1 cellular context compared by ENCODE assay signal in the genomic region with DNA sequence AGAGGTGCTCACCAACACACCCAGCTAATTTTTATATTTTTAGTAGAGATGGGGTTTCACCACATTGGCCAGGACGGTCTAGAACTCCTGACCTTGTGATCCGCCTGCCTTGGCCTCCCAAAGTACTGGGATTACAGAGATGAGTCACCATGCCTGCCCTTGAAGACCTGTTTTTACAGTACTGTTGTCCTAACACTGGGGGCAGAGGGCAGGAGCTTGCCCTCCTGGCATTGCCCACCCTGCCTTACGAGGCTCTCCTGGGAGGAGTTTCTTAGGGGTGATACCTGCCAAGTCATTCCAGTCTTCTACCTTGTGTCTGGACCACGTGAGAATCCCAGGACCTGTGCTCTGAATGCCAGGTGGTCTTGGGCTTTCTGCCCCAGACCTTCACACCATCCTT.
TF ChIP-seq lines count a peak whose summit lies in the region.

No MANE protein-coding gene starts in this region.

TF ChIP-seq in K562, 482 proteins besides CTCF, POLR2A, EP300 and RAD21:
- TF ChIP-seq RBM17 (IDR thresholded peaks at IDR 0.05; ENCODE audit: borderline replicate concordance, low read depth, low read length) (no peak), E2F3 (CRISPR knock-in tag; IDR thresholded peaks at IDR 0.05) (no peak), NFATC3 (IDR thresholded peaks at IDR 0.05) (no peak), ZNF143 (CRISPR knock-in tag; IDR thresholded peaks at IDR 0.05) (no peak), NR4A1 (CRISPR knock-in tag; IDR thresholded peaks at IDR 0.05) (no peak), NR4A1 (tag; IDR thresholded peaks at IDR 0.05) (no peak), CBFB (CRISPR knock-in tag; IDR thresholded peaks at IDR 0.05) (no peak), ZNF431 (CRISPR knock-in tag; IDR thresholded peaks at IDR 0.05) (no peak), UBTF (IDR thresholded peaks at IDR 0.05; ENCODE audit: borderline replicate concordance in 1 of 2, low read depth in 2 of 2, low read length in 2 of 2) (no peak)
- TF ChIP-seq, protein P1, sequence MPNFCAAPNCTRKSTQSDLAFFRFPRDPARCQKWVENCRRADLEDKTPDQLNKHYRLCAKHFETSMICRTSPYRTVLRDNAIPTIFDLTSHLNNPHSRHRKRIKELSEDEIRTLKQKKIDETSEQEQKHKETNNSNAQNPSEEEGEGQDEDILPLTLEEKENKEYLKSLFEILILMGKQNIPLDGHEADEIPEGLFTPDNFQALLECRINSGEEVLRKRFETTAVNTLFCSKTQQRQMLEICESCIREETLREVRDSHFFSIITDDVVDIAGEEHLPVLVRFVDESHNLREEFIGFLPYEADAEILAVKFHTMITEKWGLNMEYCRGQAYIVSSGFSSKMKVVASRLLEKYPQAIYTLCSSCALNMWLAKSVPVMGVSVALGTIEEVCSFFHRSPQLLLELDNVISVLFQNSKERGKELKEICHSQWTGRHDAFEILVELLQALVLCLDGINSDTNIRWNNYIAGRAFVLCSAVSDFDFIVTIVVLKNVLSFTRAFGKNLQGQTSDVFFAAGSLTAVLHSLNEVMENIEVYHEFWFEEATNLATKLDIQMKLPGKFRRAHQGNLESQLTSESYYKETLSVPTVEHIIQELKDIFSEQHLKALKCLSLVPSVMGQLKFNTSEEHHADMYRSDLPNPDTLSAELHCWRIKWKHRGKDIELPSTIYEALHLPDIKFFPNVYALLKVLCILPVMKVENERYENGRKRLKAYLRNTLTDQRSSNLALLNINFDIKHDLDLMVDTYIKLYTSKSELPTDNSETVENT (CRISPR knock-in tag; IDR thresholded peaks at IDR 0.05): no peak
